ENCODE assay signal across 25 cellular contexts in the genomic region with DNA sequence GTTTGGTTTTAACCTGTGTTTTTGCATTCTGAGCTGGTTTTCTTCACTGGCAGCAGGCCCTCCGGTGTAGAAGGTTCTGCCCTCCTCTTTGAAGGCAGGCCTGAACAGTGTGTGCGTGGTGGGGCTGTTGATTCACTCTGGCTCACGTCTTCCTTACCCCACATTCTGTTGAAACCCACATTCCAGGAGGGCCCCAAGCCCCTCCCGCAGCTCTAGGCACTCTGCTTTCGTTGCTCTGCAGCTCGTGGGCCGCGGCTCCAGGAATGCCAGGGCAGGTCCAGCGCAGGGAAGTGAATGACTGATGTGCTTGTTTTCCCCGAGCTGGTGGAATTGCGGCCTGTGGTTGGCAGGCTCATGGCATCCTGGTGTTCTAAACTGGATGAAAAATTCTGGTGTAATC. TPM values are rescaled to one million over a fixed set of nuclear protein-coding genes. Genes with fewer than 3 reads are reported as not detected.
DNase-seq lines count a peak whose midpoint lies in the region; ATAC-seq and TF ChIP-seq lines count a peak whose summit lies in the region.
"Had no signal": no experiment of that assay in that cellular context is flagged by ENCODE, and none has a peak within 500 bp of the region (broad histone marks: within the 10 kb centered on the region; RNA-seq: fewer than 3 reads in every experiment).

No MANE protein-coding gene starts in this region.

- H3K4me3 ChIP-seq in left ventricle myocardium inferior (no peak overlapping the region), fibroblast of pulmonary artery (replicated peaks; ENCODE audit: low read depth, low read length) (no peak overlapping the region), osteoblast (ENCODE audit: insufficient read depth, low read length) (no peak overlapping the region), left lung (no peak overlapping the region)
- H3K4me3 ChIP-seq: colonic mucosa, HAP-1, right atrium auricular region, tibial nerve had no signal

- H3K9me3 Mint-ChIP-seq in stimulated activated naive B cell treated with anti-CD40 and anti-IgM and Interleukin-4, amounts not matched to agents 10 μg/mL and 1 μg/mL and 100 μg/mL, for 72 hours: no peaks in the 10 kb centered on the region
- H3K9me3 Mint-ChIP-seq: activated B cell treated with CpG ODN at 0.5 μM for 24 hours; activated CD4-positive, alpha-beta memory T cell treated with anti-CD3 and anti-CD28 coated beads, Interleukin-2, amount 10 ng/mL, durations not matched to agents 7 days and 5 days; neural crest cell had no signal

- H3K9me3 ChIP-seq in left ventricle myocardium inferior (replicated peaks) (no peaks in the 10 kb centered on the region), osteoblast (ENCODE audit: low read depth, low read length) (no peaks in the 10 kb centered on the region), left lung (no peaks in the 10 kb centered on the region)
- H3K9me3 ChIP-seq: colonic mucosa, HAP-1, right atrium auricular region, tibial nerve had no signal

- no peaks in the 10 kb centered on the region for H3K36me3 Mint-ChIP-seq in stimulated activated naive B cell treated with anti-CD40 and anti-IgM and Interleukin-4, amounts not matched to agents 10 μg/mL and 1 μg/mL and 100 μg/mL, for 72 hours

- no peak overlapping the region for H3K4me2 ChIP-seq in osteoblast (ENCODE audit: insufficient read depth, low read length)

- no peaks in the 10 kb centered on the region for H3K4me1 Mint-ChIP-seq in stimulated activated naive B cell treated with anti-CD40 and anti-IgM and Interleukin-4, amounts not matched to agents 10 μg/mL and 1 μg/mL and 100 μg/mL, for 72 hours
- H3K4me1 Mint-ChIP-seq: activated B cell treated with CpG ODN at 0.5 μM for 24 hours, B cell had no signal

- no peak overlapping the region for H3K27ac Mint-ChIP-seq in stimulated activated naive B cell treated with anti-CD40 and anti-IgM and Interleukin-4, amounts not matched to agents 10 μg/mL and 1 μg/mL and 100 μg/mL, for 72 hours
- H3K27ac Mint-ChIP-seq: activated B cell treated with CpG ODN at 0.5 μM for 24 hours; activated CD4-positive, alpha-beta memory T cell treated with anti-CD3 and anti-CD28 coated beads, Interleukin-2, amount 10 ng/mL, durations not matched to agents 7 days and 5 days; B cell had no signal

- H3K27me3 Mint-ChIP-seq in stimulated activated naive B cell treated with anti-CD40 and anti-IgM and Interleukin-4, amounts not matched to agents 10 μg/mL and 1 μg/mL and 100 μg/mL, for 72 hours: peaks cover 0 to 10% of the 10 kb centered on the region in 2 donors
- H3K27me3 Mint-ChIP-seq: activated B cell treated with CpG ODN at 0.5 μM for 24 hours had no signal

- DNase-seq in left cardiac atrium (peak; percentile 44), left ventricle myocardium inferior (no peak), fibroblast of pulmonary artery (ENCODE audit: low read depth) (peak; percentile 33), osteoblast (ENCODE audit: insufficient read length, low spot score, missing footprints) (peak; percentile 80), DMS114 treated with DMSO at 0.1 percent for 48 hours (lab: John Stamatoyannopoulos, UW; ENCODE audit: unreplicated experiment) (no peak), sciatic nerve (ENCODE audit: low spot score) (no peak), left lung (no peak)
- no peak for DNase-seq in stimulated activated naive B cell treated with anti-CD40 and anti-IgM and Interleukin-4, amounts not matched to agents 10 μg/mL and 1 μg/mL and 100 μg/mL, for 72 hours
- DNase-seq: activated B cell treated with CpG ODN at 0.5 μM for 24 hours; activated CD4-positive, alpha-beta memory T cell treated with anti-CD3 and anti-CD28 coated beads, Interleukin-2, amount 10 ng/mL, durations not matched to agents 7 days and 5 days; activated naive CD4-positive, alpha-beta T cell treated with Interleukin-2 at 50 U/mL for 16 hours; colonic mucosa; kidney; midbrain; NCI-H146; NCI-H774; T-helper 2 cell had no signal

- H3K4me1 ChIP-seq in left ventricle myocardium inferior (peaks cover 12% of the 10 kb centered on the region), osteoblast (ENCODE audit: insufficient read depth, low read length) (peaks cover 15% of the 10 kb centered on the region), left lung (no peaks in the 10 kb centered on the region)
- H3K4me1 ChIP-seq: colonic mucosa, HAP-1, right atrium auricular region had no signal

- H3K27me3 ChIP-seq in left ventricle myocardium inferior (ENCODE audit: low read depth) (no peaks in the 10 kb centered on the region), osteoblast (ENCODE audit: insufficient read depth, low read length) (no peaks in the 10 kb centered on the region), left lung (no peaks in the 10 kb centered on the region)
- H3K27me3 ChIP-seq: colonic mucosa, right atrium auricular region, tibial nerve had no signal

- no peak overlapping the region for H3K4me3 Mint-ChIP-seq in stimulated activated naive B cell treated with anti-CD40 and anti-IgM and Interleukin-4, amounts not matched to agents 10 μg/mL and 1 μg/mL and 100 μg/mL, for 72 hours
- H3K4me3 Mint-ChIP-seq: activated B cell treated with CpG ODN at 0.5 μM for 24 hours; activated CD4-positive, alpha-beta memory T cell treated with anti-CD3 and anti-CD28 coated beads, Interleukin-2, amount 10 ng/mL, durations not matched to agents 7 days and 5 days; B cell; neural crest cell had no signal

- H3K36me3 ChIP-seq in left ventricle myocardium inferior (peaks cover 58% of the 10 kb centered on the region), osteoblast (ENCODE audit: insufficient read depth, low read length) (peaks cover 45% of the 10 kb centered on the region), left lung (peaks cover 0 to 19% of the 10 kb centered on the region in 2 donors)
- H3K36me3 ChIP-seq: colonic mucosa, HAP-1 had no signal

- intact Hi-C loops in left cardiac atrium (cut with DNase I) (no loop called here), left ventricle myocardium inferior (cut with micrococcal nuclease) (no loop called here), sciatic nerve (cut with DNase I) (no loop called here), left lung (cut with DNase I) (no loop called here)

- H2AFZ ChIP-seq in osteoblast (ENCODE audit: low read length): no peak overlapping the region

- ATAC-seq in left cardiac atrium: peak in 1 of 2 donors; percentile 88
- no peak for ATAC-seq in sciatic nerve
- no peak for ATAC-seq in left lung
- no peak for ATAC-seq in stimulated activated naive B cell treated with anti-CD40 and anti-IgM and Interleukin-4, amounts not matched to agents 10 μg/mL and 1 μg/mL and 100 μg/mL, for 72 hours (replicated peaks)

- peaks cover 4% of the 10 kb centered on the region for H4K20me1 ChIP-seq in osteoblast (ENCODE audit: insufficient read depth, low read length)

- TF ChIP-seq CTCF in left ventricle myocardium inferior (IDR thresholded peaks at IDR 0.05; ENCODE audit: borderline replicate concordance): no peak
- TF ChIP-seq CTCF in fibroblast of pulmonary artery (IDR thresholded peaks at IDR 0.05; ENCODE audit: low read length, missing control alignments): no peak
- TF ChIP-seq CTCF in osteoblast (IDR thresholded peaks at IDR 0.05; ENCODE audit: extremely low read depth, low read depth, low read length): no peak
- TF ChIP-seq CTCF in left lung (IDR thresholded peaks at IDR 0.05): no peak

- H3K27ac ChIP-seq in left ventricle myocardium inferior (replicated peaks): no peak overlapping the region
- H3K27ac ChIP-seq in osteoblast (ENCODE audit: low read depth, low read length): no peak overlapping the region
- H3K27ac ChIP-seq in left lung: no peak overlapping the region
- H3K27ac ChIP-seq: colonic mucosa, right atrium auricular region, tibial nerve had no signal

- no peaks in the 10 kb centered on the region for H3K79me2 ChIP-seq in osteoblast (ENCODE audit: insufficient read depth, low read length)

RNA-seq across cellular contexts. Expression of a gene that starts 49.0 kb away (rescaled TPM):
- total RNA-seq in left cardiac atrium: 10 to 100 TPM; 69.4 to 73.5 TPM
- total RNA-seq in left ventricle myocardium inferior: 62.6 TPM
- 392 and 413 TPM in 2 replicates for total RNA-seq in osteoblast
- total RNA-seq in sciatic nerve: 123 TPM
- 100 to 1,000 TPM in 1 of 2 donors, 10 to 100 TPM in 1; 80.5 to 124 TPM for total RNA-seq in left lung
- total RNA-seq: activated B cell treated with CpG ODN at 0.5 μM for 24 hours; activated CD4-positive, alpha-beta memory T cell treated with anti-CD3 and anti-CD28 coated beads, Interleukin-2, amount 10 ng/mL, durations not matched to agents 7 days and 5 days; B cell had no signal

RNA-seq across cellular contexts. Expression of a gene that starts 50.2 kb away (rescaled TPM):
- total RNA-seq in left cardiac atrium: not detected
- 0.44 TPM for total RNA-seq in left ventricle myocardium inferior
- total RNA-seq in osteoblast: under 0.01 and 0.29 TPM in 2 replicates
- total RNA-seq in sciatic nerve: not detected
- total RNA-seq in left lung: 100 to 1,000 TPM in 1 of 2 donors, 10 to 100 TPM in 1; 47.5 to 242 TPM
- total RNA-seq: A172, activated B cell treated with CpG ODN at 0.5 μM for 24 hours, B cell, neural crest cell, tibial nerve had no signal

RNA-seq across cellular contexts. Expression of a gene that starts 55.9 kb away (rescaled TPM):
- total RNA-seq in left cardiac atrium: not detected
- 0.27 TPM for total RNA-seq in left ventricle myocardium inferior
- total RNA-seq in osteoblast: not detected in 2 replicates
- total RNA-seq in sciatic nerve: not detected
- total RNA-seq in left lung: not detected
- total RNA-seq: A172; activated B cell treated with CpG ODN at 0.5 μM for 24 hours; activated CD4-positive, alpha-beta memory T cell treated with anti-CD3 and anti-CD28 coated beads, Interleukin-2, amount 10 ng/mL, durations not matched to agents 7 days and 5 days; aorta; B cell; colonic mucosa; kidney; M059J; neural crest cell; right atrium auricular region; tibial nerve had no signal

Comparison
In these comparisons a context has a peak if more than half of its experiments do, and no peak if none do; other contexts are left out.
1. DNase-seq: peak in left cardiac atrium (single experiment), fibroblast of pulmonary artery (single experiment) and osteoblast (single experiment); none in left ventricle myocardium inferior (single experiment), DMS114 treated with DMSO at 0.1 percent for 48 hours (single experiment), sciatic nerve (single experiment), left lung (0 of 2) and stimulated activated naive B cell treated with anti-CD40 and anti-IgM and Interleukin-4, amounts not matched to agents 10 μg/mL and 1 μg/mL and 100 μg/mL, for 72 hours (single experiment).
2. RNA of a gene that starts 50.2 kb away (total RNA-seq): 47.5 to 242 TPM in left lung; 0.44 TPM in left ventricle myocardium inferior (single experiment), not detected in left cardiac atrium, under 0.01 to 0.29 TPM in osteoblast and not detected in sciatic nerve (single experiment); every median in the first group is over 10 times any median in the second.